7 cellular contexts compared by ENCODE assay signal in genomic region chr5:113114559-113114958, GRCh38.
"Had no signal": no experiment of that assay in that cellular context is flagged by ENCODE, and none has a peak within 500 bp of the region (broad histone marks: within the 10 kb centered on the region; RNA-seq: fewer than 3 reads in every experiment).

No MANE protein-coding gene starts in this region.

- ATAC-seq: GM23338, K562 had no signal

- H3K4me1 Mint-ChIP-seq: GM23338 had no signal

- DNase-seq: H9, HCEC 1CT, HFFc6, IMR-90, KG1 had no signal

- H3K9me3 Mint-ChIP-seq: HFFc6 had no signal

- H3K4me3 ChIP-seq: GM23338, K562 had no signal

- H3K4me2 ChIP-seq: GM23338 had no signal

- H3K4me3 Mint-ChIP-seq: GM23338, H9, HFFc6 had no signal

- H2AFZ ChIP-seq: GM23338 had no signal

- H3K27ac Mint-ChIP-seq: GM23338, HFFc6 had no signal
